9 cellular contexts compared by ENCODE assay signal in genomic region chr12:89544730-89545184, GRCh38. TPM values are rescaled to one million over a fixed set of nuclear protein-coding genes. Genes with fewer than 3 reads are reported as not detected.
DNase-seq lines count a peak whose midpoint lies in the region; ATAC-seq and TF ChIP-seq lines count a peak whose summit lies in the region.
"Had no signal": no experiment of that assay in that cellular context is flagged by ENCODE, and none has a peak within 500 bp of the region (broad histone marks: within the 10 kb centered on the region; RNA-seq: fewer than 3 reads in every experiment).

No MANE protein-coding gene starts in this region.

- H3K9me2 ChIP-seq in OCI-LY7 (ENCODE audit: insufficient read depth, low read length): no peaks in the 10 kb centered on the region

- no peaks in the 10 kb centered on the region for H3K9me3 ChIP-seq in sigmoid colon
- H3K9me3 ChIP-seq in OCI-LY7 (ENCODE audit: low read length): no peaks in the 10 kb centered on the region

- intact Hi-C loops in sigmoid colon (cut with DNase I) (loop anchor here (10.0 kb wide), 1 partner anchor 560 kb away; no protein-coding TSS in a partner anchor), OCI-LY7 (cut with micrococcal nuclease; ENCODE audit: unreplicated experiment) (loop anchor here (5.0 to 10.0 kb wide), 4 partner anchors 163 to 1313 kb away; partner anchors contain the start of gene ATP2B1)

- TF ChIP-seq POLR2A in sigmoid colon (IDR thresholded peaks at IDR 0.05): no peak

- no peaks in the 10 kb centered on the region for H4K20me1 ChIP-seq in OCI-LY7 (ENCODE audit: insufficient read depth, low read length)

- no TSS peak for BruUV-seq in OCI-LY7 (replicated peaks; lab: Mats Ljungman, UMichigan)

- peaks cover 0 to 18% (median 6%) of the 10 kb centered on the region in 4 donors for H3K4me1 ChIP-seq in sigmoid colon
- peaks cover 5% of the 10 kb centered on the region for H3K4me1 ChIP-seq in OCI-LY7 (ENCODE audit: insufficient read depth, low read length, poor library complexity, severe bottlenecking)

- H3K4me3 ChIP-seq in HFF-Myc (replicated peaks; ENCODE audit: low read depth, low read length) (no peak overlapping the region), foreskin fibroblast (ENCODE audit: low read depth in 1 of 2, low read length in 2 of 2) (no peak overlapping the region), sigmoid colon (no peak overlapping the region), OCI-LY7 (ENCODE audit: low read depth, low read length, poor library complexity, severe bottlenecking) (no peak overlapping the region)

- TF ChIP-seq EP300 in sigmoid colon (IDR thresholded peaks at IDR 0.05): no peak

- POLR2A ChIA-PET in OCI-LY7 (lab: Charles Lee): interaction anchor here (0.6 to 1.4 kb wide), 6 partner anchors 145 to 714 kb away, joined by 3 to 4 read pairs (median 3); no protein-coding TSS in a partner anchor

- H3K27ac ChIP-seq in sigmoid colon: no peak overlapping the region
- no peak overlapping the region for H3K27ac ChIP-seq in OCI-LY7 (ENCODE audit: low read depth, low read length, poor library complexity, severe bottlenecking)

- no peaks in the 10 kb centered on the region for H3K27me3 ChIP-seq in sigmoid colon

- ATAC-seq in HG02798 (IDR thresholded peaks at IDR 0.05; ENCODE audit: poor library complexity, unreplicated experiment): no peak
- ATAC-seq in HG03159 (IDR thresholded peaks at IDR 0.05; ENCODE audit: unreplicated experiment): no peak
- ATAC-seq: HCT116 had no signal

- no peaks in the 10 kb centered on the region for H3K36me3 ChIP-seq in sigmoid colon
- no peaks in the 10 kb centered on the region for H3K36me3 ChIP-seq in OCI-LY7 (ENCODE audit: insufficient read depth, low read length)

- no peak overlapping the region for H2AFZ ChIP-seq in OCI-LY7 (ENCODE audit: low read length)

- CTCF ChIA-PET in OCI-LY7 (lab: Charles Lee; ENCODE audit: unreplicated experiment): interaction anchor here (0.6 to 1.7 kb wide), 2 partner anchors 386 to 619 kb away, joined by 4 to 5 read pairs; no protein-coding TSS in a partner anchor

- WGBS in sigmoid colon, 2 donors: 15 to 39% methylated on average over 5 of the region's 5 CpGs

- no peaks in the 10 kb centered on the region for H3K79me2 ChIP-seq in OCI-LY7 (ENCODE audit: insufficient read depth, low read depth, low read length)

- no peak for TF ChIP-seq CTCF in HFF-Myc (IDR thresholded peaks at IDR 0.05; ENCODE audit: low read depth, low read length, missing control alignments)
- no peak for TF ChIP-seq CTCF in foreskin fibroblast (IDR thresholded peaks at IDR 0.05; ENCODE audit: low read depth, low read length)
- TF ChIP-seq CTCF in sigmoid colon (IDR thresholded peaks at IDR 0.05): no peak
- no peak for TF ChIP-seq CTCF in OCI-LY7 (conservative IDR thresholded peaks at IDR 0.05; ENCODE audit: low read length)

- no peak overlapping the region for H3K4me2 ChIP-seq in OCI-LY7 (ENCODE audit: low read length)

- DNase-seq in HFF-Myc (ENCODE audit: extremely low read depth, low read depth) (peak; percentile 55), NCI-H82 (lab: John Stamatoyannopoulos, UW) (peak; percentile 98), foreskin fibroblast (peak; percentile 63 to 81), sigmoid colon (peak; percentile 64), OCI-LY7 (ENCODE audit: low spot score) (no peak), NCI-H526 (lab: John Stamatoyannopoulos, UW) (no peak)

RNA-seq across cellular contexts. Expression of gene POC1B, which starts 18.9 kb away (rescaled TPM):
- 10 to 100 TPM; 14.1 to 29.1 (median 26.0) TPM for total RNA-seq in sigmoid colon
- polyA plus RNA-seq in sigmoid colon: 10 to 100 TPM; 12.5 to 31.7 (median 28.8) TPM
- 18.0 and 30.9 TPM in 2 replicates for total RNA-seq in OCI-LY7 (2014; rRNA removed; shearing (Covaris generic))
- total RNA-seq in OCI-LY7 (2022): 28.9 and 36.8 TPM in 2 replicates

RNA-seq across cellular contexts. Expression of gene GALNT4, which starts 20.2 kb away (rescaled TPM):
- 1 to 10 TPM; 3.4 to 4.8 (median 4.3) TPM for total RNA-seq in sigmoid colon
- polyA plus RNA-seq in sigmoid colon: 10 to 100 TPM in 1 of 3 donors, 1 to 10 TPM in 2; 3.6 to 14.6 (median 4.9) TPM
- 2.1 and 3.8 TPM in 2 replicates for total RNA-seq in OCI-LY7 (2014; rRNA removed; shearing (Covaris generic))
- total RNA-seq in OCI-LY7 (2022): 3.7 and 4.4 TPM in 2 replicates

Comparison
In these comparisons a context has a peak if more than half of its experiments do, and no peak if none do; other contexts are left out.
1. DNase-seq: peak in HFF-Myc (single experiment), NCI-H82 (single experiment), foreskin fibroblast (2 of 2) and sigmoid colon (single experiment); none in OCI-LY7 (single experiment) and NCI-H526 (0 of 2).